In genomic region chr1:58805716-58806571, GRCh38 we compare ENCODE assay signal across 1 cellular context.
TF ChIP-seq lines count a peak whose summit lies in the region.

No MANE protein-coding gene starts in this region.

TF ChIP-seq in HepG2, 621 proteins besides CTCF, POLR2A, EP300 and RAD21 (continued from another document and continues in another):
- TF ChIP-seq FOXO1 (CRISPR knock-in tag; IDR thresholded peaks at IDR 0.05) (0 out of 2 replicates have a peak, but pooled peaks have one; percentile 45), GABPB1 (CRISPR knock-in tag; IDR thresholded peaks at IDR 0.05) (no peak), KAT2B (IDR thresholded peaks at IDR 0.05; ENCODE audit: borderline replicate concordance, low read depth, low read length) (no peak), U2AF2 (IDR thresholded peaks at IDR 0.05; ENCODE audit: low read depth, low read length) (no peak), ARID2 (CRISPR knock-in tag; IDR thresholded peaks at IDR 0.05; ENCODE audit: borderline replicate concordance) (no peak), CBX1 (IDR thresholded peaks at IDR 0.05; ENCODE audit: low read depth) (no peak), ETV5 (CRISPR knock-in tag; IDR thresholded peaks at IDR 0.05; ENCODE audit: borderline replicate concordance) (peak; percentile 76; the same call in 1 of the 2 replicates), DZIP1 (CRISPR knock-in tag; IDR thresholded peaks at IDR 0.05) (no peak), ATF2 (CRISPR knock-in tag; IDR thresholded peaks at IDR 0.05) (no peak), DMTF1 (CRISPR knock-in tag; IDR thresholded peaks at IDR 0.05) (no peak), FOXA1 (IDR thresholded peaks at IDR 0.05) (no peak), FOXA1 (CRISPR knock-in tag; IDR thresholded peaks at IDR 0.05) (peak; percentile 50), GATAD2A (CRISPR knock-in tag; IDR thresholded peaks at IDR 0.05) (peak; percentile 82), FOXA3 (CRISPR knock-in tag; IDR thresholded peaks at IDR 0.05) (peak; percentile 78), ZFP37 (CRISPR knock-in tag; IDR thresholded peaks at IDR 0.05; ENCODE audit: borderline replicate concordance) (no peak), FOXP1 (IDR thresholded peaks at IDR 0.05) (no peak), FOXP1 (CRISPR knock-in tag; IDR thresholded peaks at IDR 0.05) (peak; percentile 62), RXRB (CRISPR knock-in tag; IDR thresholded peaks at IDR 0.05; ENCODE audit: borderline replicate concordance) (0 out of 2 replicates have a peak, but pooled peaks have one; percentile 32), FOXP4 (CRISPR knock-in tag; IDR thresholded peaks at IDR 0.05) (peak; percentile 32; the same call in 1 of the 2 replicates), NCOA2 (CRISPR knock-in tag; IDR thresholded peaks at IDR 0.05) (0 out of 2 replicates have a peak, but pooled peaks have one; percentile 49), SOX13 (IDR thresholded peaks at IDR 0.05) (no peak), SOX13 (CRISPR knock-in tag; conservative IDR thresholded peaks at IDR 0.05 in 1 of 2, IDR thresholded peaks at IDR 0.05 in 1 of 2) (peak in 1 of 2 experiments; percentile 27; a peak in 2 of 4 replicates), PPARG (CRISPR knock-in tag; conservative IDR thresholded peaks at IDR 0.05) (0 out of 2 replicates have a peak, but pooled peaks have one; percentile 13), ZNF766 (CRISPR knock-in tag; IDR thresholded peaks at IDR 0.05; ENCODE audit: borderline replicate concordance) (no peak), BORCS8-MEF2B (CRISPR knock-in tag; IDR thresholded peaks at IDR 0.05) (no peak), KIAA2018 (CRISPR knock-in tag; IDR thresholded peaks at IDR 0.05; ENCODE audit: borderline replicate concordance) (no peak), SP5 (CRISPR knock-in tag; IDR thresholded peaks at IDR 0.05; ENCODE audit: borderline replicate concordance, low read depth) (peak; percentile 25; the same call in 1 of the 2 replicates), ATM (IDR thresholded peaks at IDR 0.05; ENCODE audit: borderline replicate concordance) (no peak), ZFP36 (IDR thresholded peaks at IDR 0.05; ENCODE audit: borderline replicate concordance, low read depth, low read length, partially characterized antibody) (no peak), AGO1 (IDR thresholded peaks at IDR 0.05; ENCODE audit: low read depth, low read length, poor library complexity, severe bottlenecking) (no peak), CERS6 (CRISPR knock-in tag; IDR thresholded peaks at IDR 0.05) (no peak), JUND (CRISPR knock-in tag; IDR thresholded peaks at IDR 0.05) (no peak), ELF3 (CRISPR knock-in tag; IDR thresholded peaks at IDR 0.05) (peak; percentile 49; the same call in 1 of the 2 replicates), TBX2 (CRISPR knock-in tag; IDR thresholded peaks at IDR 0.05; ENCODE audit: borderline replicate concordance) (peak; percentile 31; the same call in 1 of the 2 replicates), CREB1 (IDR thresholded peaks at IDR 0.05) (no peak), CREB1 (CRISPR knock-in tag; IDR thresholded peaks at IDR 0.05) (peak; percentile 61), MIER3 (CRISPR knock-in tag; IDR thresholded peaks at IDR 0.05; ENCODE audit: borderline replicate concordance) (0 out of 2 replicates have a peak, but pooled peaks have one; percentile 9), ZKSCAN1 (IDR thresholded peaks at IDR 0.05; ENCODE audit: low read length) (peak; percentile 66), ZNF354B (CRISPR knock-in tag; IDR thresholded peaks at IDR 0.05) (no peak), RBFOX2 (IDR thresholded peaks at IDR 0.05; ENCODE audit: low read depth, low read length) (no peak), FIP1L1 (IDR thresholded peaks at IDR 0.05; ENCODE audit: borderline replicate concordance, insufficient read depth, low read depth, low read length) (no peak), CENPX (CRISPR knock-in tag; IDR thresholded peaks at IDR 0.05) (no peak), ZNF296 (CRISPR knock-in tag; conservative IDR thresholded peaks at IDR 0.05) (no peak), RFXAP (CRISPR knock-in tag; IDR thresholded peaks at IDR 0.05; ENCODE audit: borderline replicate concordance) (no peak), ZNF7 (CRISPR knock-in tag; IDR thresholded peaks at IDR 0.05) (0 out of 2 replicates have a peak, but pooled peaks have one; percentile 21), MED1 (CRISPR knock-in tag; IDR thresholded peaks at IDR 0.05) (peak; percentile 32; the same call in 1 of the 2 replicates), KMT2B (CRISPR knock-in tag; IDR thresholded peaks at IDR 0.05) (no peak), ZNF253 (CRISPR knock-in tag; IDR thresholded peaks at IDR 0.05; ENCODE audit: borderline replicate concordance) (no peak), SOX6 (IDR thresholded peaks at IDR 0.05) (no peak), SOX6 (CRISPR knock-in tag; IDR thresholded peaks at IDR 0.05) (peak; percentile 40; the same call in 1 of the 2 replicates), ZMYM3 (CRISPR knock-in tag; IDR thresholded peaks at IDR 0.05) (peak; percentile 55; the same call in 1 of the 2 replicates)
